22 cellular contexts compared by ENCODE assay signal in the genomic region with DNA sequence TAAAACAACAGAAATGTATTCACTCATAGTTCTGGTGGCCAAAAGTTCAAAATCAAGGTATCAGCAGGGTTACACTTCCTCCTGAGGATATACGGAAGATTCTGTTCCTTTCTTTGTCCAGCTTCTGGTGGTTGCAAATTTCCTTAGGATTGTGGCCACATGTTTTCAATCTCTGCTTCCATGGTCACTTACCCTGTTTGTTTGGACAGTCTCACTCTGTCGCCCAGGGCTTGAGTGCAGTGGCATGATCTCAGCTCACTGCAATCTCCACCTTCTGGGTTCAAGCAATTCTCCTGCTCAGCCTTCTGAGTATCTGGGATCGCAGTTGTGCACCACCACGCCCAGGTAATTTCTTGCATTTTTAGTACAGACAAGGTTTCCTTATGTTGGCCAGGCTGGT.
A peak's percentile ranks its signal among the peaks of the same experiment; 100 is the strongest.
DNase-seq lines count a peak whose midpoint lies in the region; ATAC-seq, FAIRE-seq and TF ChIP-seq lines count a peak whose summit lies in the region.
"Had no signal": no experiment of that assay in that cellular context is flagged by ENCODE, and none has a peak within 500 bp of the region (broad histone marks: within the 10 kb centered on the region; RNA-seq: fewer than 3 reads in every experiment).

No MANE protein-coding gene starts in this region.

- no peak for FAIRE-seq in RCC 7860 (lab: Jason Lieb, UNC)
- FAIRE-seq: G401.6 had no signal

- no peaks in the 10 kb centered on the region for H3K36me3 Mint-ChIP-seq in T-helper 17 cell (ENCODE audit: low read depth)
- H3K36me3 Mint-ChIP-seq: CD14-positive monocyte had no signal

- ATAC-seq in T-helper 17 cell (no peak), HG02884 (IDR thresholded peaks at IDR 0.05; ENCODE audit: unreplicated experiment) (no peak)
- ATAC-seq: GM23338 had no signal

- no peak for TF ChIP-seq CTCF in epithelial cell of proximal tubule (conservative IDR thresholded peaks at IDR 0.05; ENCODE audit: low read depth, low read length)

- no peaks in the 10 kb centered on the region for H3K27me3 Mint-ChIP-seq in T-helper 17 cell

- no peaks in the 10 kb centered on the region for H3K9me3 ChIP-seq in T-helper 17 cell (ENCODE audit: control insufficient read depth, low read length, poor library complexity, severe bottlenecking)
- H3K9me3 ChIP-seq: BE2C, MG63, SJSA1 had no signal

- DNase-seq in RCC 7860 (ENCODE audit: low spot score) (peak; percentile 34), epithelial cell of proximal tubule (ENCODE audit: low read depth) (peak; percentile 61), kidney tubule cell (ENCODE audit: low spot score) (peak; percentile 90), T-helper 17 cell (no peak), mucosa of gallbladder (ENCODE audit: low spot score) (no peak)
- no peak for DNase-seq in activated T-cell treated with anti-CD3 and anti-CD28 coated beads, Interleukin-2, amount 50 U/mL, for 1 hour
- DNase-seq: BE2C, H9, KG1, MG63, NCI-H2029, NCI-H446, NCI-H524 treated with DMSO at 0.1 percent for 48 hours, NCI-H774, PC-9, Right ventricle myocardium superior, RPMI8226 had no signal

- no peak overlapping the region for H3K27ac Mint-ChIP-seq in T-helper 17 cell
- H3K27ac Mint-ChIP-seq: CD14-positive monocyte, GM23338 had no signal

- H3K4me3 ChIP-seq in epithelial cell of proximal tubule (ENCODE audit: low read depth, low read length) = no peak overlapping the region
- H3K4me3 ChIP-seq: GM23338, MG63, PC-9, SJSA1 had no signal

- no peaks in the 10 kb centered on the region for H3K4me1 Mint-ChIP-seq in T-helper 17 cell
- H3K4me1 Mint-ChIP-seq: CD14-positive monocyte, GM23338, H9 had no signal

- no peak overlapping the region for H3K4me3 Mint-ChIP-seq in T-helper 17 cell
- H3K4me3 Mint-ChIP-seq: CD14-positive monocyte, GM23338, H9 had no signal

Comparison
In these comparisons a context has a peak if more than half of its experiments do, and no peak if none do; other contexts are left out.
1. DNase-seq: peak in RCC 7860 (single experiment), epithelial cell of proximal tubule (single experiment) and kidney tubule cell (single experiment); none in T-helper 17 cell (0 of 3), activated T-cell treated with anti-CD3 and anti-CD28 coated beads, Interleukin-2, amount 50 U/mL, for 1 hour (single experiment) and mucosa of gallbladder (single experiment).